ENCODE assay signal across 16 cellular contexts in genomic region chr1:206834711-206835110, GRCh38. TPM values are rescaled to one million over a fixed set of nuclear protein-coding genes. Genes with fewer than 3 reads are reported as not detected.
DNase-seq lines count a peak whose midpoint lies in the region; ATAC-seq and TF ChIP-seq lines count a peak whose summit lies in the region.
"Had no signal": no experiment of that assay in that cellular context is flagged by ENCODE, and none has a peak within 500 bp of the region (broad histone marks: within the 10 kb centered on the region; RNA-seq: fewer than 3 reads in every experiment).

No MANE protein-coding gene starts in this region.

- no peak overlapping the region for H3K27ac ChIP-seq in smooth muscle cell (ENCODE audit: low read depth)
- H3K27ac ChIP-seq: gastrocnemius medialis, prostate gland had no signal

- ATAC-seq in GM19395 (IDR thresholded peaks at IDR 0.05; ENCODE audit: unreplicated experiment): no peak

- no peaks in the 10 kb centered on the region for H3K27me3 ChIP-seq in smooth muscle cell (ENCODE audit: low read depth)

- H3K4me3 ChIP-seq in fibroblast of mammary gland (ENCODE audit: control insufficient read depth, low read depth, low read length) (no peak overlapping the region), smooth muscle cell (no peak overlapping the region)
- H3K4me3 ChIP-seq: gastrocnemius medialis, prostate gland had no signal

- H3K4me1 ChIP-seq in smooth muscle cell (ENCODE audit: low read depth): no peaks in the 10 kb centered on the region
- H3K4me1 ChIP-seq: gastrocnemius medialis, prostate gland had no signal

- no peaks in the 10 kb centered on the region for H4K20me1 ChIP-seq in smooth muscle cell (ENCODE audit: low read depth)

- no peaks in the 10 kb centered on the region for H3F3A ChIP-seq in smooth muscle cell (ENCODE audit: low read depth)

- no peaks in the 10 kb centered on the region for H3K9me3 ChIP-seq in smooth muscle cell (replicated peaks; ENCODE audit: low read depth)
- H3K9me3 ChIP-seq: gastrocnemius medialis, prostate gland had no signal

- no peak overlapping the region for H2AFZ ChIP-seq in smooth muscle cell (ENCODE audit: low read depth)

- 66% methylated on average over 3 of the region's 3 CpGs for WGBS in smooth muscle cell (ENCODE audit: low lambda C conversion rate)

- no peaks in the 10 kb centered on the region for H3K79me2 ChIP-seq in smooth muscle cell (ENCODE audit: low read depth)

- H3K9ac ChIP-seq in smooth muscle cell (ENCODE audit: low read depth): no peak overlapping the region

- DNase-seq in ELR (ENCODE audit: low read depth): peak; percentile 45
- peak; percentile 62 for DNase-seq in NOMO-1 treated with dmso at 0.1 percent for 144 hours (lab: John Stamatoyannopoulos, UW; ENCODE audit: unreplicated experiment)
- DNase-seq in fibroblast of mammary gland (ENCODE audit: low read depth): peak; percentile 29
- no peak for DNase-seq in smooth muscle cell (lab: John Stamatoyannopoulos, UW; ENCODE audit: unreplicated experiment)
- no peak for DNase-seq in NCI-H82 treated with DMSO at 0.1 percent for 48 hours (lab: John Stamatoyannopoulos, UW; ENCODE audit: unreplicated experiment)
- no peak for DNase-seq in NCI-H2227 treated with DMSO at 0.1 percent for 48 hours (lab: John Stamatoyannopoulos, UW)
- DNase-seq: activated CD4-positive, alpha-beta T cell treated with anti-CD3 and anti-CD28 coated beads, Interleukin-2, amount 10 ng/mL, durations not matched to agents 24 days and 14 days; activated T-cell treated with anti-CD3 and anti-CD28 coated beads, Interleukin-2, amount 50 U/mL, for 48 hours; anterior cingulate cortex; CD8-positive, alpha-beta memory T cell; NCI-H446 treated with DMSO at 0.1 percent for 48 hours; stimulated activated CD4-positive, alpha-beta T cell treated with anti-CD3 and anti-CD28 coated beads, Interleukin-2, amount 100 ng/mL, for 24 hours; T-helper 9 cell had no signal

- H3K36me3 ChIP-seq in smooth muscle cell (ENCODE audit: low read depth): no peaks in the 10 kb centered on the region
- H3K36me3 ChIP-seq: gastrocnemius medialis, prostate gland had no signal

- peak overlapping the region; percentile 30 for H3K4me2 ChIP-seq in smooth muscle cell

- TF ChIP-seq CTCF in fibroblast of mammary gland (conservative IDR thresholded peaks at IDR 0.05; ENCODE audit: control insufficient read depth, insufficient read depth, low read depth, low read length): no peak
- no peak for TF ChIP-seq CTCF in smooth muscle cell (IDR thresholded peaks at IDR 0.05; ENCODE audit: borderline replicate concordance, insufficient read depth, poor library complexity, severe bottlenecking)

RNA-seq across cellular contexts. Expression of gene IL20, which starts 30.7 kb away (rescaled TPM):
- not detected in 2 replicates for total RNA-seq in smooth muscle cell
- 1.6 TPM in 1 of 2 replicates, not detected in the other for polyA plus RNA-seq in smooth muscle cell
- total RNA-seq: activated CD4-positive, alpha-beta T cell treated with anti-CD3 and anti-CD28 coated beads, Interleukin-2, amount 10 ng/mL, durations not matched to agents 24 days and 14 days; CD8-positive, alpha-beta memory T cell; gastrocnemius medialis; prostate gland had no signal
- polyA plus RNA-seq: CD8-positive, alpha-beta memory T cell had no signal

Comparison
In these comparisons a context has a peak if more than half of its experiments do, and no peak if none do; other contexts are left out.
1. DNase-seq: peak in ELR (single experiment), NOMO-1 treated with dmso at 0.1 percent for 144 hours (single experiment) and fibroblast of mammary gland (single experiment); none in smooth muscle cell (single experiment), NCI-H82 treated with DMSO at 0.1 percent for 48 hours (single experiment) and NCI-H2227 treated with DMSO at 0.1 percent for 48 hours (single experiment).